8 cellular contexts compared by ENCODE assay signal in the genomic region with DNA sequence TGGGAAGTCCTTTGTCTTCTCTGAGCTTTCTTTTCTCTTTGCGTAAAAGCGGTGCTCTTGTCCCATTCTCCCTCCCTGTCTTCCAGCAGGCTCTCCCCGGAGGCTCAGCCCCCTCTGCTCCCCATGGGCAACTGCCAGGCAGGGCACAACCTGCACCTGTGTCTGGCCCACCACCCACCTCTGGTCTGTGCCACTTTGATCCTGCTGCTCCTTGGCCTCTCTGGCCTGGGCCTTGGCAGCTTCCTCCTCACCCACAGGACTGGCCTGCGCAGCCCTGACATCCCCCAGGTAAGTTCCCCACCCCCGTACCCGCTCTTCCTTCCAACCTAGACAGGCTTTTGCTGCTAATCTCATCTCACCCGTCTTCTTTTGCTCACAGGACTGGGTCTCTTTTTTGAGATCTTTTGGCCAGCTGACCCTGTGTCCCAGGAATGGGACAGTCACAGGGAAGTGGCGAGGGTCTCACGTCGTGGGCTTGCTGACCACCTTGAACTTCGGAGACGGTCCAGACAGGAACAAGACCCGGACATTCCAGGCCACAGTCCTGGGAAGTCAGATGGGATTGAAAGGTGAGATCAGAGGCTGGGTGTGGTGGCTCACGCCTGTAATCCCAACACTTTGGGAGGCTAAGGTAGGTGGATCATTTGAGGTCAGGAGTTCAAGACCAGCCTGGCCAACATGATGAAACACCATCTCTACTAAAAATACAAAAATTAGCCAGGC. TPM values are rescaled to one million over a fixed set of nuclear protein-coding genes. Genes with fewer than 3 reads are reported as not detected.
DNase-seq lines count a peak whose midpoint lies in the region; ATAC-seq and TF ChIP-seq lines count a peak whose summit lies in the region.

No MANE protein-coding gene starts in this region.

- H3K36me3 Mint-ChIP-seq in Caco-2 (ENCODE audit: insufficient read depth, unreplicated experiment): peaks cover 6% of the 10 kb centered on the region

- intact Hi-C loops in Caco-2 (cut with micrococcal nuclease; ENCODE audit: unreplicated experiment): loop anchor here (2.0 kb wide), 1 partner anchor 36 kb away; the partner anchor contains the start of gene KCTD13

- DNase-seq in Caco-2 (no peak), SK-N-MC (ENCODE audit: low read depth, low spot score) (no peak), HEK293T (ENCODE audit: extremely low spot score) (no peak), GM03348 (ENCODE audit: low spot score) (no peak), NCI-H2029 (lab: John Stamatoyannopoulos, UW) (no peak)

- ATAC-seq in esophagus mucosa: peak; percentile 6
- ATAC-seq in HG03460 (IDR thresholded peaks at IDR 0.05; ENCODE audit: unreplicated experiment): no peak

- H3K4me3 ChIP-seq in Caco-2 (ENCODE audit: low read depth, low read length): no peak overlapping the region
- peak overlapping the region; percentile 88; the same call in 1 of the 2 replicates for H3K4me3 ChIP-seq in SK-N-MC
- peak overlapping the region; percentile 73 for H3K4me3 ChIP-seq in rectal smooth muscle tissue (ENCODE audit: low read length)

- POLR2A ChIA-PET in Caco-2 (lab: Charles Lee) (interaction anchor here (0.9 kb wide), 1 partner anchor 10 kb away, joined by 6 read pairs; the partner anchor contains the start of gene TAOK2), HEK293T (lab: Yijun Ruan, JAX) (interaction anchor here (0.9 to 4.4 kb wide), 7 partner anchors 11 to 46 kb away, joined by 3 to 102 read pairs (median 10); partner anchors contain the start of genes HIRIP3, KCTD13 and TAOK2)

- peak overlapping the region; percentile 79 for H3K4me3 Mint-ChIP-seq in Caco-2 (ENCODE audit: unreplicated experiment)

- H3K4me1 ChIP-seq in Caco-2 (no peaks in the 10 kb centered on the region), rectal smooth muscle tissue (ENCODE audit: control insufficient read depth, insufficient read depth, low read length) (peaks cover 6% of the 10 kb centered on the region)

- no peaks in the 10 kb centered on the region for H3K27me3 ChIP-seq in Caco-2 (replicated peaks; ENCODE audit: control insufficient read depth, insufficient read depth, low read length)
- H3K27me3 ChIP-seq in rectal smooth muscle tissue (ENCODE audit: control insufficient read depth, insufficient read depth, low read length): no peaks in the 10 kb centered on the region

- H3K9me3 Mint-ChIP-seq in Caco-2 (ENCODE audit: unreplicated experiment): no peaks in the 10 kb centered on the region

- no TSS peak for BruUV-seq in Caco-2 (replicated peaks; lab: Mats Ljungman, UMichigan)

- H3K36me3 ChIP-seq in Caco-2 (ENCODE audit: control insufficient read depth, insufficient read depth, low read length) (no peaks in the 10 kb centered on the region), SK-N-MC (ENCODE audit: insufficient read depth, low read length) (peaks cover under 1% of the 10 kb centered on the region), rectal smooth muscle tissue (ENCODE audit: control insufficient read depth, insufficient read depth, low read length) (peaks cover 4% of the 10 kb centered on the region)

- no peak overlapping the region for H3K27ac ChIP-seq in SK-N-MC
- H3K27ac ChIP-seq in rectal smooth muscle tissue (ENCODE audit: low read depth, low read length): peak overlapping the region; percentile 80

- TF ChIP-seq CTCF in Caco-2 (IDR thresholded peaks at IDR 0.05; ENCODE audit: insufficient read depth in 1 of 2, low read depth in 1 of 2, low read length in 1 of 2, severe bottlenecking in 1 of 2, unreplicated experiment in 1 of 2): no peak

- H3K27me3 Mint-ChIP-seq in Caco-2 (ENCODE audit: insufficient read depth, unreplicated experiment): no peaks in the 10 kb centered on the region

- peak overlapping the region; percentile 79 for H3K27ac Mint-ChIP-seq in Caco-2 (ENCODE audit: unreplicated experiment)

- peak overlapping the region; percentile 78 for H3K9ac ChIP-seq in SK-N-MC (ENCODE audit: insufficient read length)
- no peak overlapping the region for H3K9ac ChIP-seq in rectal smooth muscle tissue (ENCODE audit: low read length)

- CTCF ChIA-PET in Caco-2 (lab: Charles Lee): no interaction called here
- CTCF ChIA-PET in HEK293T (lab: Yijun Ruan, JAX): interaction anchor here (2.3 kb wide), 1 partner anchor 9 kb away, joined by 14 read pairs; the partner anchor contains the start of gene TAOK2

- no peaks in the 10 kb centered on the region for H3K9me3 ChIP-seq in Caco-2
- no peaks in the 10 kb centered on the region for H3K9me3 ChIP-seq in SK-N-MC (ENCODE audit: low read depth, low read length)

- H3K4me1 Mint-ChIP-seq in Caco-2 (ENCODE audit: low read depth, unreplicated experiment): peaks cover 8% of the 10 kb centered on the region

TF ChIP-seq in HEK293T, 16 proteins besides CTCF, POLR2A, EP300 and RAD21:
- TF ChIP-seq CTBP1 (IDR thresholded peaks at IDR 0.05; ENCODE audit: borderline replicate concordance) (no peak), TARDBP (IDR thresholded peaks at IDR 0.05) (no peak), ELF4 (IDR thresholded peaks at IDR 0.05) (no peak), ARNT (IDR thresholded peaks at IDR 0.05) (no peak), HDGF (IDR thresholded peaks at IDR 0.05; ENCODE audit: borderline replicate concordance) (no peak), SP1 (IDR thresholded peaks at IDR 0.05) (no peak), FOXM1 (IDR thresholded peaks at IDR 0.05; ENCODE audit: borderline replicate concordance) (no peak), FOXA1 (IDR thresholded peaks at IDR 0.05) (no peak), SUZ12 (IDR thresholded peaks at IDR 0.05) (no peak), LEF1 (IDR thresholded peaks at IDR 0.05; ENCODE audit: borderline replicate concordance) (no peak), ZNF384 (IDR thresholded peaks at IDR 0.05) (no peak), NFRKB (IDR thresholded peaks at IDR 0.05) (no peak), BHLHE40 (IDR thresholded peaks at IDR 0.05; ENCODE audit: borderline replicate concordance) (no peak), L3MBTL2 (conservative IDR thresholded peaks at IDR 0.05) (no peak), FOXK2 (IDR thresholded peaks at IDR 0.05) (no peak)
- TF ChIP-seq, protein P1, sequence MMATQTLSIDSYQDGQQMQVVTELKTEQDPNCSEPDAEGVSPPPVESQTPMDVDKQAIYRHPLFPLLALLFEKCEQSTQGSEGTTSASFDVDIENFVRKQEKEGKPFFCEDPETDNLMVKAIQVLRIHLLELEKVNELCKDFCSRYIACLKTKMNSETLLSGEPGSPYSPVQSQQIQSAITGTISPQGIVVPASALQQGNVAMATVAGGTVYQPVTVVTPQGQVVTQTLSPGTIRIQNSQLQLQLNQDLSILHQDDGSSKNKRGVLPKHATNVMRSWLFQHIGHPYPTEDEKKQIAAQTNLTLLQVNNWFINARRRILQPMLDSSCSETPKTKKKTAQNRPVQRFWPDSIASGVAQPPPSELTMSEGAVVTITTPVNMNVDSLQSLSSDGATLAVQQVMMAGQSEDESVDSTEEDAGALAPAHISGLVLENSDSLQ (IDR thresholded peaks at IDR 0.05): no peak

RNA-seq across cellular contexts. Expression of gene TMEM219, which starts 1.3 kb away (rescaled TPM):
- total RNA-seq in Caco-2 (2022): 54.5 and 57.7 TPM in 2 replicates
- total RNA-seq in esophagus mucosa: 74.5 TPM

RNA-seq across cellular contexts. Expression of gene TAOK2, which starts 10.5 kb away (rescaled TPM):
- total RNA-seq in Caco-2 (2022): 45.8 and 47.1 TPM in 2 replicates
- 17.7 TPM for total RNA-seq in esophagus mucosa

RNA-seq across cellular contexts. Expression of gene HIRIP3, which starts 32.2 kb away (rescaled TPM):
- 22.7 and 23.3 TPM in 2 replicates for total RNA-seq in Caco-2 (2022)
- 7.1 TPM for total RNA-seq in esophagus mucosa

RNA-seq across cellular contexts. Expression of gene INO80E, which starts 32.9 kb away (rescaled TPM):
- total RNA-seq in Caco-2 (2022) (58.6 and 58.8 TPM in 2 replicates), esophagus mucosa (37.0 TPM)

RNA-seq across cellular contexts. Expression of gene KCTD13, which starts 37.2 kb away (rescaled TPM):
- total RNA-seq in Caco-2 (2022) (13.0 and 14.9 TPM in 2 replicates), esophagus mucosa (11.1 TPM)
